ENCODE assay signal across 8 cellular contexts in genomic region chr11:66568124-66568916, GRCh38. TPM values are rescaled to one million over a fixed set of nuclear protein-coding genes. Genes with fewer than 3 reads are reported as not detected.
A peak's percentile ranks its signal among the peaks of the same experiment; 100 is the strongest.
DNase-seq lines count a peak whose midpoint lies in the region; ATAC-seq, FAIRE-seq and TF ChIP-seq lines count a peak whose summit lies in the region.

Gene CTSF, minus strand, starts transcription at chr11:66568606. Its CDS starts 120 bp downstream, at chr11:66568486.

- H3K9ac ChIP-seq in parathyroid adenoma, result no peak within 1 kb of the TSS

- DNase-seq in DMS153 (lab: John Stamatoyannopoulos, UW) (peak; percentile 65), KBM-7 (peak; percentile 68), SK-MEL-5 (ENCODE audit: low read depth, low spot score) (peak; percentile 87), frontal cortex (ENCODE audit: low spot score in 2 of 2) (peak; percentile 99), thyroid gland (peak; percentile 69 to 77)
- peak; percentile 72 for DNase-seq in activated naive CD4-positive, alpha-beta T cell treated with anti-CD3 and anti-CD28 coated beads, Interleukin-2, amount 50 U/mL, for 16 hours

- no peak for ATAC-seq in GM19455 (IDR thresholded peaks at IDR 0.05; ENCODE audit: unreplicated experiment)

- no peaks in the 10 kb centered on the region for H3K36me3 ChIP-seq in parathyroid adenoma (ENCODE audit: control insufficient read depth, insufficient read depth, low read length)
- H3K36me3 ChIP-seq in thyroid gland, result no peaks in the 10 kb centered on the region

- H2AFZ ChIP-seq in parathyroid adenoma, result peak within 1 kb of the TSS; percentile 94

- H3K4me3 ChIP-seq in parathyroid adenoma (ENCODE audit: low read depth, low read length), result peak within 1 kb of the TSS; percentile 53
- H3K4me3 ChIP-seq in thyroid gland (replicated peaks in 1 of 3), result peak within 1 kb of the TSS; percentile 10 to 64 (median 47)

- H3K27me3 ChIP-seq in parathyroid adenoma (ENCODE audit: control insufficient read depth, insufficient read depth, low read length) (no peaks in the 10 kb centered on the region), thyroid gland (no peaks in the 10 kb centered on the region)

- 12 to 26% methylated on average over 11 to 27 of the region's 77 CpGs for WGBS in thyroid gland, 2 donors

- TF ChIP-seq POLR2A in thyroid gland (IDR thresholded peaks at IDR 0.05), result peak in 1 of 2 donors; percentile 9

- FAIRE-seq in frontal cortex (lab: Jason Lieb, UNC), result no peak

- intact Hi-C loops in thyroid gland (cut with DNase I), result no loop called here

- in situ Hi-C loops in KBM-7 (cut with MboI; ENCODE audit: low pct_unique_long_range_greater_than_20kb, low sequenced_read_pairs) (no loop called here), SK-MEL-5 (cut with HindIII; ENCODE audit: low pct_unique_long_range_greater_than_20kb, low sequenced_read_pairs) (no loop called here)

- no peaks in the 10 kb centered on the region for H3K4me1 ChIP-seq in parathyroid adenoma
- H3K4me1 ChIP-seq in thyroid gland, result peaks cover 3 to 32% of the 10 kb centered on the region in 2 donors

- H3K9me3 ChIP-seq in parathyroid adenoma (ENCODE audit: control insufficient read depth, low read length) (no peaks in the 10 kb centered on the region), thyroid gland (no peaks in the 10 kb centered on the region)

- peak within 1 kb of the TSS; percentile 66 for H3K4me2 ChIP-seq in parathyroid adenoma (ENCODE audit: low read length)

- TF ChIP-seq CTCF in parathyroid adenoma (IDR thresholded peaks at IDR 0.05), result no peak
- TF ChIP-seq CTCF in thyroid gland (IDR thresholded peaks at IDR 0.05), result no peak

- H3K27ac ChIP-seq in parathyroid adenoma (no peak within 1 kb of the TSS), thyroid gland (no peak within 1 kb of the TSS)

- no peaks in the 10 kb centered on the region for H3K79me2 ChIP-seq in parathyroid adenoma

RNA-seq across cellular contexts. Expression of gene CTSF, which starts in this region (rescaled TPM):
- total RNA-seq in SK-MEL-5 (2014; rRNA removed; shearing (Covaris generic)), result 35.2 and 43.1 TPM in 2 replicates
- polyA plus RNA-seq in SK-MEL-5 (2015; cell fraction: cytosol; rRNA removed), result 63.7 and 78.8 TPM in 2 replicates
- 115 and 150 TPM in 2 replicates for polyA plus RNA-seq in SK-MEL-5 (2015; cell fraction: nucleus; rRNA removed)
- 34.6 TPM for total RNA-seq in frontal cortex
- total RNA-seq in thyroid gland, result 10 to 100 TPM; 30.4 to 79.1 (median 64.6) TPM
